Comparison of ENCODE assay signal across 21 cellular contexts in genomic region chr17:59616253-59616920, GRCh38. TPM values are rescaled to one million over a fixed set of nuclear protein-coding genes. Genes with fewer than 3 reads are reported as not detected.
DNase-seq lines count a peak whose midpoint lies in the region; ATAC-seq and TF ChIP-seq lines count a peak whose summit lies in the region.
"Had no signal": no experiment of that assay in that cellular context is flagged by ENCODE, and none has a peak within 500 bp of the region (broad histone marks: within the 10 kb centered on the region; RNA-seq: fewer than 3 reads in every experiment).

No MANE protein-coding gene starts in this region.

- no peaks in the 10 kb centered on the region for H3K9me3 ChIP-seq in left ventricle myocardium inferior (replicated peaks)
- no peaks in the 10 kb centered on the region for H3K9me3 ChIP-seq in right atrium auricular region
- no peaks in the 10 kb centered on the region for H3K9me3 ChIP-seq in SK-N-MC (ENCODE audit: low read depth, low read length)
- no peaks in the 10 kb centered on the region for H3K9me3 ChIP-seq in psoas muscle
- no peaks in the 10 kb centered on the region for H3K9me3 ChIP-seq in left lung
- H3K9me3 ChIP-seq: A549 had no signal

- DNase-seq in left ventricle myocardium inferior (no peak), right atrium auricular region (ENCODE audit: low spot score) (no peak), SK-N-MC (ENCODE audit: low read depth, low spot score) (no peak), fibroblast of villous mesenchyme (ENCODE audit: low read depth) (peak; percentile 65), psoas muscle (no peak), left lung (no peak), kidney glomerular epithelial cell (lab: John Stamatoyannopoulos, UW) (no peak), posterior cingulate gyrus (no peak)
- DNase-seq: activated naive CD8-positive, alpha-beta T cell treated with anti-CD3 and anti-CD28 coated beads for 36 hours; Calu3; foreskin melanocyte; H7; NCI-H1092; NCI-H2029; NCI-H226; NCI-H82; stimulated activated CD4-positive, alpha-beta T cell treated with anti-CD3 and anti-CD28 coated beads, Interleukin-1b, Interleukin-23, amount 100 ng/mL, for 48 hours; trophoblast cell had no signal

- no peaks in the 10 kb centered on the region for H3K27me3 ChIP-seq in left ventricle myocardium inferior (ENCODE audit: low read depth)
- no peaks in the 10 kb centered on the region for H3K27me3 ChIP-seq in right atrium auricular region
- no peaks in the 10 kb centered on the region for H3K27me3 ChIP-seq in psoas muscle (ENCODE audit: insufficient read depth in 3 of 3, low read length in 2 of 3)
- no peaks in the 10 kb centered on the region for H3K27me3 ChIP-seq in left lung

- H3K36me3 ChIP-seq in left ventricle myocardium inferior = no peaks in the 10 kb centered on the region
- no peaks in the 10 kb centered on the region for H3K36me3 ChIP-seq in right atrium auricular region
- peaks cover 5% of the 10 kb centered on the region; the same call in 1 of the 2 replicates for H3K36me3 ChIP-seq in SK-N-MC (ENCODE audit: insufficient read depth, low read length)
- H3K36me3 ChIP-seq in psoas muscle (ENCODE audit: insufficient read depth in 1 of 2, low read depth in 1 of 2) = peaks cover 0 to 3% of the 10 kb centered on the region in 2 donors
- no peaks in the 10 kb centered on the region for H3K36me3 ChIP-seq in left lung

- H3K4me1 ChIP-seq in left ventricle myocardium inferior = peaks cover 36% of the 10 kb centered on the region
- peaks cover 0 to 15% of the 10 kb centered on the region in 2 donors for H3K4me1 ChIP-seq in right atrium auricular region
- H3K4me1 ChIP-seq in psoas muscle = peaks cover 10% of the 10 kb centered on the region
- peaks cover 3 to 18% of the 10 kb centered on the region in 2 donors for H3K4me1 ChIP-seq in left lung

- ATAC-seq in psoas muscle = no peak
- no peak for ATAC-seq in left lung
- ATAC-seq: A549, SK-N-SH treated with all-trans-retinoic acid at 6 μM for 48 hours, WTC11 had no signal

- H3K27ac ChIP-seq in left ventricle myocardium inferior (replicated peaks) = peak overlapping the region; percentile 42
- no peak overlapping the region for H3K27ac ChIP-seq in right atrium auricular region
- H3K27ac ChIP-seq in SK-N-MC = peak overlapping the region; percentile 67; the same call in 1 of the 2 replicates
- H3K27ac ChIP-seq in psoas muscle = no peak overlapping the region
- no peak overlapping the region for H3K27ac ChIP-seq in left lung
- H3K27ac ChIP-seq: A549 had no signal

- intact Hi-C loops in left ventricle myocardium inferior (cut with micrococcal nuclease) = no loop called here
- intact Hi-C loops in psoas muscle (cut with DNase I) = loop anchor here in 1 of 2 donors (10.0 kb wide), 1 partner anchor 52 kb away; the partner anchor contains the start of gene DHX40
- intact Hi-C loops in left lung (cut with DNase I) = no loop called here
- intact Hi-C loops in posterior cingulate gyrus (cut with DNase I) = loop anchor here (5.0 kb wide), 1 partner anchor 49 kb away; the partner anchor contains the start of gene DHX40

- 94 to 98% (median 97%) methylated on average over 7 of the region's 7 CpGs for WGBS in psoas muscle, 3 donors

- no peak overlapping the region for H3K9ac ChIP-seq in SK-N-MC (ENCODE audit: insufficient read length)

- TF ChIP-seq CTCF in left ventricle myocardium inferior (IDR thresholded peaks at IDR 0.05; ENCODE audit: borderline replicate concordance) (no peak), right atrium auricular region (IDR thresholded peaks at IDR 0.05) (no peak), fibroblast of villous mesenchyme (IDR thresholded peaks at IDR 0.05; ENCODE audit: insufficient read depth, low read depth, low read length) (no peak), psoas muscle (IDR thresholded peaks at IDR 0.05) (no peak), left lung (IDR thresholded peaks at IDR 0.05) (no peak)

- H3K4me3 ChIP-seq in left ventricle myocardium inferior (no peak overlapping the region), right atrium auricular region (no peak overlapping the region), SK-N-MC (no peak overlapping the region), fibroblast of villous mesenchyme (ENCODE audit: low read depth, low read length) (no peak overlapping the region), psoas muscle (no peak overlapping the region), left lung (no peak overlapping the region)
- H3K4me3 ChIP-seq: A549 had no signal

RNA-seq across cellular contexts. Expression of gene CLTC, which starts 3.3 kb away (rescaled TPM):
- 162 TPM for total RNA-seq in left ventricle myocardium inferior
- total RNA-seq in right atrium auricular region = 100 to 1,000 TPM; 183 to 256 TPM
- total RNA-seq in fibroblast of villous mesenchyme = 555 and 613 TPM in 2 replicates
- 100 to 1,000 TPM in 3 of 4 donors, 10 to 100 TPM in 1; 92.4 to 156 (median 128) TPM for total RNA-seq in psoas muscle
- 100 to 1,000 TPM in 2 of 3 donors, 10 to 100 TPM in 1; 61.4 to 124 (median 111) TPM for polyA plus RNA-seq in psoas muscle
- total RNA-seq in left lung = 100 to 1,000 TPM; 315 to 335 TPM

RNA-seq across cellular contexts. Expression of gene DHX40, which starts 51.0 kb away (rescaled TPM):
- total RNA-seq in left ventricle myocardium inferior = 17.0 TPM
- total RNA-seq in right atrium auricular region = 10 to 100 TPM; 22.1 to 22.7 TPM
- 44.1 and 66.9 TPM in 2 replicates for total RNA-seq in fibroblast of villous mesenchyme
- total RNA-seq in psoas muscle = 10 to 100 TPM; 17.2 to 21.8 (median 20.1) TPM
- 10 to 100 TPM in 2 of 3 donors, 1 to 10 TPM in 1; 8.5 to 17.2 (median 10.4) TPM for polyA plus RNA-seq in psoas muscle
- total RNA-seq in left lung = 10 to 100 TPM; 23.9 to 27.6 TPM

Comparison
In these comparisons a context has a peak if more than half of its experiments do, and no peak if none do; other contexts are left out.
1. H3K27ac ChIP-seq: peak in left ventricle myocardium inferior (single experiment) and SK-N-MC (single experiment); none in right atrium auricular region (0 of 2), psoas muscle (single experiment) and left lung (0 of 2).